In the genomic region with DNA sequence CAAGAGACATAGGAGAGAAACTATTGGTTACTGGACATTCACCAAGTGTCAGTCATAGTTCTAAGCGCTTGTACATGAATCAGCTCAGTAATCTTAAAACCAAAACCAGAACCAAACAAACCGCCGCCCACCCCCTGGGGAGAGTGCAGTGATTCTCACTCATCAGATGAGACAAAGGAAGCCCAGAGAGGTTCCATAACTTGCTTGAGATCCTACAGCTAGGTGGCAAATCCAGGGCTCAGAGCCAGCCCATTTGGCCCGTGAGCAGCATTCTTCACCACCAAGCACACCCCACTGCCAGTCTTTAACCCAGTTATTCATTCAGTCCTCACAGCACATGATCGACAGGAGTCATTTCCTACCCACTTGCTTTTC, we compare ENCODE assay signal across 8 cellular contexts. TPM values are rescaled to one million over a fixed set of nuclear protein-coding genes. Genes with fewer than 3 reads are reported as not detected.
A peak's percentile ranks its signal among the peaks of the same experiment; 100 is the strongest.
DNase-seq lines count a peak whose midpoint lies in the region; ATAC-seq and TF ChIP-seq lines count a peak whose summit lies in the region.

No MANE protein-coding gene starts in this region.

- H3K4me3 ChIP-seq in lower leg skin (ENCODE audit: low read depth, poor library complexity, severe bottlenecking) = no peak overlapping the region

- DNase-seq in Caki2 (ENCODE audit: low read depth) = peak; percentile 93
- peak; percentile 41 for DNase-seq in T-helper 22 cell (ENCODE audit: low read depth)
- peak; percentile 57 to 83 for DNase-seq in T47D (ENCODE audit: low read depth in 1 of 2, low spot score in 1 of 2)
- peak; percentile 72 to 95 for DNase-seq in lower leg skin (ENCODE audit: low spot score in 2 of 2)
- DNase-seq in stimulated activated CD8-positive, alpha-beta memory T cell treated with anti-CD3 and anti-CD28 coated beads, Interleukin-12 subunit alpha, Interleukin-12 subunit beta, amount 100 ng/mL, for 4 hours (ENCODE audit: low read depth) = peak; percentile 55
- DNase-seq in cerebellar cortex (ENCODE audit: low spot score) = no peak

- in situ Hi-C loops in Caki2 (cut with HindIII; ENCODE audit: low pct_unique_long_range_greater_than_20kb, low sequenced_read_pairs) (no loop called here), T47D (cut with HindIII; ENCODE audit: low pct_unique_long_range_greater_than_20kb, low sequenced_read_pairs) (no loop called here)

- ATAC-seq in GM19455 (IDR thresholded peaks at IDR 0.05; ENCODE audit: unreplicated experiment) (peak; percentile 72), HG03469 (IDR thresholded peaks at IDR 0.05; ENCODE audit: unreplicated experiment) (peak; percentile 56)

- TF ChIP-seq POLR2A in lower leg skin (IDR thresholded peaks at IDR 0.05) = no peak

- intact Hi-C loops in lower leg skin (cut with DNase I; ENCODE audit: low total_unique reads) = no loop called here

- 5 to 7% methylated on average over 5 of the region's 5 CpGs for WGBS in lower leg skin, 2 donors

- TF ChIP-seq CTCF in lower leg skin (IDR thresholded peaks at IDR 0.05) = no peak

RNA-seq across cellular contexts. Expression of a gene that starts 37.2 kb away (rescaled TPM):
- 38.8 and 46.4 TPM in 2 replicates for total RNA-seq in Caki2 (2014; rRNA removed; shearing (Covaris generic); ENCODE audit: low replicate concordance)
- 1 to 10 TPM; 1.4 to 8.9 (median 4.6) TPM for total RNA-seq in lower leg skin

RNA-seq across cellular contexts. Expression of a gene that starts 43.4 kb away (rescaled TPM):
- total RNA-seq in Caki2 (2014; rRNA removed; shearing (Covaris generic); ENCODE audit: low replicate concordance) = 55.0 and 83.1 TPM in 2 replicates
- total RNA-seq in lower leg skin = 10 to 100 TPM; 36.5 to 52.1 (median 45.2) TPM
